ENCODE assay signal across 24 cellular contexts in genomic region chr5:139949710-139950109, GRCh38.
DNase-seq lines count a peak whose midpoint lies in the region; ATAC-seq and TF ChIP-seq lines count a peak whose summit lies in the region.
"Had no signal": no experiment of that assay in that cellular context is flagged by ENCODE, and none has a peak within 500 bp of the region (broad histone marks: within the 10 kb centered on the region; RNA-seq: fewer than 3 reads in every experiment).

No MANE protein-coding gene starts in this region.

- H3K9me3 ChIP-seq in testis: no peaks in the 10 kb centered on the region

- H3K36me3 ChIP-seq in testis (ENCODE audit: low read depth, missing control alignments): no peaks in the 10 kb centered on the region

- no peaks in the 10 kb centered on the region for H3K9me3 Mint-ChIP-seq in effector memory CD8-positive, alpha-beta T cell

- no peak overlapping the region for H3K27ac ChIP-seq in testis
- H3K27ac ChIP-seq: 22Rv1, hepatocyte, HL-60, parathyroid adenoma had no signal

- 78 to 84% methylated on average over 1 of the region's 1 CpG for WGBS in testis, 2 donors

- no peaks in the 10 kb centered on the region for H3K27me3 ChIP-seq in testis

- intact Hi-C loops in testis (cut with DNase I; ENCODE audit: low total_unique reads): no loop called here

- DNase-seq in SKM-1 treated with dmso at 0.1 percent for 144 hours (lab: John Stamatoyannopoulos, UW; ENCODE audit: unreplicated experiment) (peak; percentile 13), SKM-1 (lab: John Stamatoyannopoulos, UW; ENCODE audit: unreplicated experiment) (no peak), globus pallidus (ENCODE audit: low spot score) (peak; percentile 24), left lobe of liver (ENCODE audit: low spot score) (peak; percentile 23), testis (peak; percentile 15), foreskin melanocyte (no peak), A172 (ENCODE audit: low spot score) (no peak)
- DNase-seq in effector memory CD8-positive, alpha-beta T cell: no peak
- DNase-seq: activated gamma-delta T cell; activated T-cell treated with anti-CD3 and anti-CD28 coated beads, Interleukin-2, amount 50 U/mL, for 1 hour; DMS79; effector CD4-positive, alpha-beta T cell; GF-D8; GOT3; NCI-H1048; NCI-H187; small intestine; stimulated activated CD4-positive, alpha-beta T cell treated with anti-CD3 and anti-CD28 coated beads, Interleukin-2, amount 100 ng/mL, for 24 hours; T-helper 9 cell had no signal

- H3K27ac Mint-ChIP-seq in effector memory CD8-positive, alpha-beta T cell: no peak overlapping the region

- H3K36me3 Mint-ChIP-seq in effector memory CD8-positive, alpha-beta T cell (ENCODE audit: insufficient read depth): no peaks in the 10 kb centered on the region

- no peak overlapping the region for H3K4me3 Mint-ChIP-seq in effector memory CD8-positive, alpha-beta T cell

- TF ChIP-seq POLR2A in testis (IDR thresholded peaks at IDR 0.05): no peak

- H3K27me3 Mint-ChIP-seq in effector memory CD8-positive, alpha-beta T cell: peaks cover 43 to 88% of the 10 kb centered on the region in 2 donors

- H3K4me3 ChIP-seq in testis: no peak overlapping the region
- H3K4me3 ChIP-seq: hepatocyte had no signal

- no peak for TF ChIP-seq CTCF in testis (IDR thresholded peaks at IDR 0.05)

- ATAC-seq in left lobe of liver: no peak
- ATAC-seq in effector memory CD8-positive, alpha-beta T cell (replicated peaks): no peak
- ATAC-seq: HepG2 had no signal

- peaks cover 0 to 5% of the 10 kb centered on the region in 2 donors for H3K4me1 Mint-ChIP-seq in effector memory CD8-positive, alpha-beta T cell (ENCODE audit: low read depth in 2 of 2)

- H3K4me1 ChIP-seq in testis: peaks cover 22% of the 10 kb centered on the region

Comparison
In these comparisons a context has a peak if more than half of its experiments do, and no peak if none do; other contexts are left out.
1. DNase-seq: peak in SKM-1 treated with dmso at 0.1 percent for 144 hours (single experiment), globus pallidus (single experiment), left lobe of liver (single experiment) and testis (single experiment); none in SKM-1 (single experiment), foreskin melanocyte (single experiment), effector memory CD8-positive, alpha-beta T cell (0 of 3) and A172 (single experiment).